ENCODE assay signal across 8 cellular contexts in the genomic region with DNA sequence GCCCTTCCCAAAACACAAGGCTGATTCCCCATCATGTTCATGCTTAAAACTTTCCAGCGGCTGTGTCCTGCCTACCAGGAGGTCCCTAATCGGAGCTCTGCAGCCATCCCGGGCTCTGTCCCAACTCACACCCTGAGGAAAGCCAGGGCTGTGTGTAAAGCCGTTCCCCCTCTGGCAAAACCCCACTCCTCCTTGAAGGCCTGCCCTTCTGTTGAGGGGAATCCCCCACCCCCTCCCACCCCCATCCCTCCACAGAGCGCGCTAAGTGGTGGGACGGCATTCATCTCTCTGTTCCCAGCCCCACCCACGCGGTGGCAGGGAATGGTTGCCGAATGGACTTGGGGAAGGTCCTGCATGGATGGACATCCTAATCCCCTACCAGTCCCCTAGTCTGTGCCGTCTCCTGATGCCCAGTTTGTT. TPM values are rescaled to one million over a fixed set of nuclear protein-coding genes. Genes with fewer than 3 reads are reported as not detected.
DNase-seq lines count a peak whose midpoint lies in the region; ATAC-seq and TF ChIP-seq lines count a peak whose summit lies in the region.

No MANE protein-coding gene starts in this region.

- H3K9me3 Mint-ChIP-seq in Caco-2 (ENCODE audit: unreplicated experiment) = no peaks in the 10 kb centered on the region

- TF ChIP-seq EP300 in ovary (IDR thresholded peaks at IDR 0.05) = no peak

- peak overlapping the region; percentile 93 for H3K4me2 ChIP-seq in fibroblast of lung (ENCODE audit: extremely low read depth, insufficient read depth, low read length)

- H3K27ac ChIP-seq in SJSA1 (no peak overlapping the region), fibroblast of lung (ENCODE audit: insufficient read depth, low read length) (peak overlapping the region; percentile 44), ovary (peak overlapping the region; percentile 54 to 94)

- CTCF ChIA-PET in Caco-2 (lab: Charles Lee) = no interaction called here

- H3K9me3 ChIP-seq in Caco-2 (no peaks in the 10 kb centered on the region), SJSA1 (replicated peaks) (no peaks in the 10 kb centered on the region), fibroblast of lung (ENCODE audit: control insufficient read depth, insufficient read depth, low read depth, low read length) (no peaks in the 10 kb centered on the region), ovary (no peaks in the 10 kb centered on the region)

- peaks cover 50% of the 10 kb centered on the region for H3K36me3 Mint-ChIP-seq in Caco-2 (ENCODE audit: insufficient read depth, unreplicated experiment)

- DNase-seq in Caco-2 (no peak), SJSA1 (ENCODE audit: low read depth in 1 of 2, low spot score in 2 of 2) (no peak), fibroblast of lung (ENCODE audit: low read depth in 2 of 2) (no peak), ovary (peak in 4 of 5 donors; percentile 45 to 67 (median 56)), NCI-H2107 treated with DMSO at 0.1 percent for 48 hours (lab: John Stamatoyannopoulos, UW; ENCODE audit: unreplicated experiment) (no peak), KBM-7 (no peak)

- peaks cover 2% of the 10 kb centered on the region for H3K36me3 ChIP-seq in Caco-2 (ENCODE audit: control insufficient read depth, insufficient read depth, low read length)
- H3K36me3 ChIP-seq in SJSA1 = peaks cover 57% of the 10 kb centered on the region
- H3K36me3 ChIP-seq in fibroblast of lung (ENCODE audit: control insufficient read depth, insufficient read depth, low read length) = peaks cover 8% of the 10 kb centered on the region
- H3K36me3 ChIP-seq in ovary = no peaks in the 10 kb centered on the region

- intact Hi-C loops in Caco-2 (cut with micrococcal nuclease; ENCODE audit: unreplicated experiment) = loop anchor here (10.0 kb wide), 1 partner anchor 120 kb away; a partner anchor contains a TSS
- intact Hi-C loops in ovary (cut with DNase I) = loop anchor here in 1 of 4 donors (2.0 to 10.0 kb wide), 2 partner anchors 80 to 120 kb away; a partner anchor contains a TSS

- 14 to 16% (median 15%) methylated on average over 8 to 11 of the region's 11 CpGs for WGBS in ovary, 3 donors

- H3K4me1 ChIP-seq in Caco-2 (peaks cover 35% of the 10 kb centered on the region), SJSA1 (replicated peaks) (peaks cover 14% of the 10 kb centered on the region), fibroblast of lung (ENCODE audit: control insufficient read depth, extremely low read depth, insufficient read depth, low read length) (peaks cover 11% of the 10 kb centered on the region), ovary (ENCODE audit: insufficient read depth) (peaks cover 15% of the 10 kb centered on the region)

- TF ChIP-seq POLR2A in ovary (IDR thresholded peaks at IDR 0.05) = no peak

- H3K27me3 ChIP-seq in Caco-2 (replicated peaks; ENCODE audit: control insufficient read depth, insufficient read depth, low read length) = no peaks in the 10 kb centered on the region
- no peaks in the 10 kb centered on the region for H3K27me3 ChIP-seq in SJSA1 (replicated peaks)
- H3K27me3 ChIP-seq in fibroblast of lung (ENCODE audit: control insufficient read depth, insufficient read depth, low read length) = no peaks in the 10 kb centered on the region
- H3K27me3 ChIP-seq in ovary = no peaks in the 10 kb centered on the region

- H3K9ac ChIP-seq in fibroblast of lung (ENCODE audit: insufficient read depth, low read length) = no peak overlapping the region

- no TSS peak for BruUV-seq in Caco-2 (replicated peaks; lab: Mats Ljungman, UMichigan)

- H3K79me2 ChIP-seq in fibroblast of lung (ENCODE audit: control insufficient read depth, insufficient read depth, low read length) = peaks cover 5% of the 10 kb centered on the region

- H3K4me3 ChIP-seq in Caco-2 (ENCODE audit: low read depth, low read length) = peak overlapping the region; percentile 38
- H3K4me3 ChIP-seq in SJSA1 = peak overlapping the region; percentile 63
- H3K4me3 ChIP-seq in fibroblast of lung (replicated peaks in 1 of 4; ENCODE audit: control extremely low read depth in 1 of 4, insufficient read depth in 1 of 4, low read depth in 3 of 4, low read length in 4 of 4) = peak overlapping the region; percentile 44 to 87 (median 69)
- H3K4me3 ChIP-seq in ovary = peak overlapping the region; percentile 58

- ATAC-seq in GM19397 (IDR thresholded peaks at IDR 0.05; ENCODE audit: unreplicated experiment) (no peak), HG02610 (IDR thresholded peaks at IDR 0.05; ENCODE audit: unreplicated experiment) (no peak)

- H4K20me1 ChIP-seq in fibroblast of lung (ENCODE audit: control insufficient read depth, extremely low read depth, insufficient read depth, low read length) = no peaks in the 10 kb centered on the region

- H2AFZ ChIP-seq in fibroblast of lung (ENCODE audit: low read length) = peak overlapping the region; percentile 90

- POLR2A ChIA-PET in Caco-2 (lab: Charles Lee) = interaction anchor here (0.5 kb wide), 1 partner anchor 309 kb away, joined by 4 read pairs; no protein-coding TSS in a partner anchor

- TF ChIP-seq CTCF in Caco-2 (IDR thresholded peaks at IDR 0.05; ENCODE audit: insufficient read depth in 1 of 2, low read depth in 1 of 2, low read length in 1 of 2, severe bottlenecking in 1 of 2, unreplicated experiment in 1 of 2) (no peak), fibroblast of lung (conservative IDR thresholded peaks at IDR 0.05 in 1 of 2, IDR thresholded peaks at IDR 0.05 in 1 of 2; ENCODE audit: low read depth in 1 of 2, low read length in 2 of 2) (no peak), ovary (IDR thresholded peaks at IDR 0.05) (no peak)

- H3K27ac Mint-ChIP-seq in Caco-2 (ENCODE audit: unreplicated experiment) = no peak overlapping the region

- in situ Hi-C loops in KBM-7 (cut with MboI; ENCODE audit: low pct_unique_long_range_greater_than_20kb, low sequenced_read_pairs) = no loop called here

- no peaks in the 10 kb centered on the region for H3K27me3 Mint-ChIP-seq in Caco-2 (ENCODE audit: insufficient read depth, unreplicated experiment)

- H3K4me1 Mint-ChIP-seq in Caco-2 (ENCODE audit: low read depth, unreplicated experiment) = peaks cover 25% of the 10 kb centered on the region

- H3K4me3 Mint-ChIP-seq in Caco-2 (ENCODE audit: unreplicated experiment) = peak overlapping the region; percentile 80

RNA-seq across cellular contexts. Expression of a gene that starts 0.7 kb away (rescaled TPM):
- total RNA-seq in Caco-2 (2022) = 65.4 and 71.1 TPM in 2 replicates
- 13.5 and 17.2 TPM in 2 replicates for total RNA-seq in SJSA1 (2014; rRNA removed; shearing (Covaris generic))
- 27.7 and 56.1 TPM in 2 replicates for total RNA-seq in fibroblast of lung
- polyA plus RNA-seq in fibroblast of lung = 56.5 and 62.3 TPM in 2 replicates
- polyA plus RNA-seq in fibroblast of lung (2012) = 49.7 and 50.7 TPM in 2 replicates
- 59.9 and 108 TPM in 2 replicates for polyA minus RNA-seq in fibroblast of lung (ENCODE audit: low replicate concordance)
- total RNA-seq in ovary = 100 to 1,000 TPM in 3 of 7 donors, 10 to 100 TPM in 4; 44.4 to 140 (median 89.5) TPM
- 100 to 1,000 TPM; 114 to 170 TPM for polyA plus RNA-seq in ovary

RNA-seq across cellular contexts. Expression of a gene that starts 52.7 kb away (rescaled TPM):
- 42.3 and 49.7 TPM in 2 replicates for total RNA-seq in Caco-2 (2022)
- total RNA-seq in SJSA1 (2014; rRNA removed; shearing (Covaris generic)) = 78.4 and 123 TPM in 2 replicates
- 49.0 and 49.3 TPM in 2 replicates for total RNA-seq in fibroblast of lung
- polyA plus RNA-seq in fibroblast of lung = 49.8 and 61.2 TPM in 2 replicates
- polyA plus RNA-seq in fibroblast of lung (2012) = 34.7 and 41.7 TPM in 2 replicates
- 35.4 and 48.1 TPM in 2 replicates for polyA minus RNA-seq in fibroblast of lung (ENCODE audit: low replicate concordance)
- 10 to 100 TPM; 15.7 to 37.4 (median 26.5) TPM for total RNA-seq in ovary
- polyA plus RNA-seq in ovary = 10 to 100 TPM; 32.0 to 39.9 TPM

RNA-seq across cellular contexts. Expression of a gene that starts 52.8 kb away (rescaled TPM):
- 302 and 313 TPM in 2 replicates for total RNA-seq in Caco-2 (2022)
- 69.9 and 72.2 TPM in 2 replicates for total RNA-seq in SJSA1 (2014; rRNA removed; shearing (Covaris generic))
- total RNA-seq in fibroblast of lung = 29.5 and 49.4 TPM in 2 replicates
- 90.7 and 131 TPM in 2 replicates for polyA plus RNA-seq in fibroblast of lung
- polyA plus RNA-seq in fibroblast of lung (2012) = 155 and 206 TPM in 2 replicates
- polyA minus RNA-seq in fibroblast of lung (ENCODE audit: low replicate concordance) = 313 and 535 TPM in 2 replicates
- 100 to 1,000 TPM in 4 of 7 donors, 10 to 100 TPM in 3; 38.4 to 124 (median 109) TPM for total RNA-seq in ovary
- polyA plus RNA-seq in ovary = 10 to 100 TPM; 65.7 to 84.5 TPM

Comparison
In these comparisons a context has a peak if more than half of its experiments do, and no peak if none do; other contexts are left out.
1. DNase-seq: peak in ovary (4 of 5); none in Caco-2 (0 of 2), SJSA1 (0 of 2), fibroblast of lung (0 of 2), NCI-H2107 treated with DMSO at 0.1 percent for 48 hours (single experiment) and KBM-7 (single experiment).
2. Peak in every context shown above with its lines, with median percentiles within 50 percentile points of each other: H3K4me3 ChIP-seq.